In genomic region chr7:95276114-95276513, GRCh38 we compare ENCODE assay signal across 30 cellular contexts. TPM values are rescaled to one million over a fixed set of nuclear protein-coding genes. Genes with fewer than 3 reads are reported as not detected.
"Had no signal": no experiment of that assay in that cellular context is flagged by ENCODE, and none has a peak within 500 bp of the region (broad histone marks: within the 10 kb centered on the region; RNA-seq: fewer than 3 reads in every experiment).

No MANE protein-coding gene starts in this region.

- ATAC-seq: activated CD4-positive, CD25-positive, alpha-beta regulatory T cell treated with anti-CD3 and anti-CD28 coated beads, Interleukin-2, amount 50 U/mL, for 24 hours; activated CD8-positive, alpha-beta T cell treated with anti-CD3 and anti-CD28 coated beads for 36 hours; esophagus mucosa; left ventricle myocardium superior; naive thymus-derived CD8-positive, alpha-beta T cell; stimulated activated naive CD8-positive, alpha-beta T cell treated with anti-CD3 and anti-CD28 coated beads, Interleukin-15, Interleukin-2, amounts not matched to agents 100 U/mL and 50 U/mL, for 24 hours; upper lobe of right lung had no signal

- DNase-seq: activated CD4-positive, alpha-beta T cell treated with anti-CD3 and anti-CD28 coated beads, Interleukin-2, amount 10 ng/mL, durations not matched to agents 7 days and 5 days; activated CD8-positive, alpha-beta T cell treated with anti-CD3 and anti-CD28 coated beads for 36 hours; activated gamma-delta T cell treated with Interleukin-2 at 50 U/mL for 16 hours; aorta; brain microvascular endothelial cell; effector memory CD4-positive, alpha-beta T cell; hippocampal formation; kidney glomerular epithelial cell; left ventricle myocardium superior; mammary epithelial cell; naive thymus-derived CD8-positive, alpha-beta T cell; retina; spleen; stimulated activated CD4-positive, alpha-beta T cell treated with anti-CD3 and anti-CD28 coated beads, Interleukin-4, amount 100 ng/mL, for 24 hours; stimulated activated naive CD8-positive, alpha-beta T cell treated with anti-CD3 and anti-CD28 coated beads, Interleukin-15, Interleukin-2, amounts not matched to agents 100 U/mL and 50 U/mL, for 24 hours; substantia nigra; thyroid gland; upper lobe of right lung had no signal

- H3K27ac Mint-ChIP-seq: activated CD4-positive, alpha-beta T cell treated with anti-CD3 and anti-CD28 coated beads, Interleukin-2, amount 10 ng/mL, durations not matched to agents 7 days and 5 days; activated CD8-positive, alpha-beta T cell treated with anti-CD3 and anti-CD28 coated beads for 36 hours; activated naive CD4-positive, alpha-beta T cell treated with anti-CD3 and anti-CD28 coated beads, Interleukin-2, amount 50 U/mL, for 24 hours; activated T-helper 1 cell treated with anti-CD3 and anti-CD28 coated beads, Interleukin-12 subunit alpha, Interleukin-12 subunit beta, Interleukin-2, Interleukin-4 antibody, amounts not matched to agents 30 ng/mL and 10 ng/mL and 1 ng/mL, durations not matched to agents 14 hours and 24 hours and 36 hours; mesothelial cell of epicardium; naive thymus-derived CD8-positive, alpha-beta T cell; neural progenitor cell had no signal

- H3K4me3 ChIP-seq: neural progenitor cell, spleen, thyroid gland, upper lobe of right lung had no signal

- H3K36me3 Mint-ChIP-seq: activated naive CD4-positive, alpha-beta T cell treated with anti-CD3 and anti-CD28 coated beads, Interleukin-2, amount 50 U/mL, for 24 hours; naive thymus-derived CD8-positive, alpha-beta T cell had no signal

- H3K4me3 Mint-ChIP-seq: activated CD4-positive, alpha-beta T cell treated with anti-CD3 and anti-CD28 coated beads, Interleukin-2, amount 10 ng/mL, durations not matched to agents 7 days and 5 days; activated CD8-positive, alpha-beta T cell treated with anti-CD3 and anti-CD28 coated beads for 36 hours; activated naive CD4-positive, alpha-beta T cell treated with anti-CD3 and anti-CD28 coated beads, Interleukin-2, amount 50 U/mL, for 24 hours; activated T-helper 1 cell treated with anti-CD3 and anti-CD28 coated beads, Interleukin-12 subunit alpha, Interleukin-12 subunit beta, Interleukin-2, Interleukin-4 antibody, amounts not matched to agents 30 ng/mL and 10 ng/mL and 1 ng/mL, durations not matched to agents 14 hours and 24 hours and 36 hours; central memory CD8-positive, alpha-beta T cell; mesothelial cell of epicardium; naive thymus-derived CD8-positive, alpha-beta T cell; neural progenitor cell had no signal

- H3K9me3 Mint-ChIP-seq: activated CD4-positive, alpha-beta T cell treated with anti-CD3 and anti-CD28 coated beads, Interleukin-2, amount 10 ng/mL, durations not matched to agents 7 days and 5 days; activated CD8-positive, alpha-beta T cell treated with anti-CD3 and anti-CD28 coated beads for 36 hours; activated naive CD4-positive, alpha-beta T cell treated with anti-CD3 and anti-CD28 coated beads, Interleukin-2, amount 50 U/mL, for 24 hours; activated T-helper 1 cell treated with anti-CD3 and anti-CD28 coated beads, Interleukin-12 subunit alpha, Interleukin-12 subunit beta, Interleukin-2, Interleukin-4 antibody, amounts not matched to agents 30 ng/mL and 10 ng/mL and 1 ng/mL, durations not matched to agents 14 hours and 24 hours and 36 hours; central memory CD8-positive, alpha-beta T cell; mesothelial cell of epicardium; naive thymus-derived CD8-positive, alpha-beta T cell; neural progenitor cell had no signal

- H3K4me1 Mint-ChIP-seq: activated CD4-positive, alpha-beta T cell treated with anti-CD3 and anti-CD28 coated beads, Interleukin-2, amount 10 ng/mL, durations not matched to agents 7 days and 5 days; activated naive CD4-positive, alpha-beta T cell treated with anti-CD3 and anti-CD28 coated beads, Interleukin-2, amount 50 U/mL, for 24 hours; central memory CD8-positive, alpha-beta T cell; mesothelial cell of epicardium; naive thymus-derived CD8-positive, alpha-beta T cell; neural progenitor cell had no signal

RNA-seq across cellular contexts. Expression of gene PON1, which starts 48.2 kb away (rescaled TPM):
- total RNA-seq: activated CD4-positive, alpha-beta T cell treated with anti-CD3 and anti-CD28 coated beads, Interleukin-2, amount 10 ng/mL, durations not matched to agents 7 days and 5 days; activated CD8-positive, alpha-beta T cell treated with anti-CD3 and anti-CD28 coated beads for 36 hours; activated T-helper 1 cell treated with anti-CD3 and anti-CD28 coated beads, Interleukin-12 subunit alpha, Interleukin-12 subunit beta, Interleukin-2, Interleukin-4 antibody, amounts not matched to agents 30 ng/mL and 10 ng/mL and 1 ng/mL, durations not matched to agents 14 hours and 24 hours and 36 hours; aorta; dermis microvascular lymphatic vessel endothelial cell; esophagus mucosa; frontal cortex; left ventricle myocardium superior; mammary epithelial cell; mesothelial cell of epicardium; naive thymus-derived CD8-positive, alpha-beta T cell; osteoblast; posterior vena cava; spleen; T-helper 2 cell treated with Interferon-gamma antibody and Interleukin-4, amounts not matched to agents 100 ng/mL and 5 ng/mL, for 36 hours; thyroid gland had no signal
- polyA plus RNA-seq: aorta; mammary epithelial cell; naive thymus-derived CD8-positive, alpha-beta T cell had no signal
